9 cellular contexts compared by ENCODE assay signal in the genomic region with DNA sequence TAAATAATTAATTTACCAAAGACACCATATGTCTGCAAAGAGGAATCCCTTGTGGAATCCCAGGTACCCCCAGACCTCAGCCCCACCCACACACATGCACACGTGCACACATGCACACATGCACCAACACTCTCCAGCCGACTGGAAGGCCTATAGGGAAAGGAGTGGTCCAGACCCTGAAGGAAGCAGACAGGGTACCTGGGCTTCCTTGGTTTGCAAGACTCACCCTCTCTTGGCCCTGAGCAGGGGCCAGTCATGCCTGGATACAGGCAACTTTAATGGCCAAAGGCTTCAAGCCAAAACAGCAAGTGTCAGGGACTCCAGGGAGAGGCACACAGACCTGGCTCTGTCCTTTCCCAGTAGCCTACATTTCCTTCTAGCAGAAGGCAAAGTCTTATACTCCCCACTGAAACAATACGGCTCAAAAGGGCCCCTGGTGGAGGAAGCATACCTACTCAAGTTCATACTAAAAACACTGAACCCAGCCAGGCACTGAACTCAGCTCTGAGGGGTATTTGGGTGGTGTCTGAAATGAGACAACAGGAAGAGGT. TPM values are rescaled to one million over a fixed set of nuclear protein-coding genes. Genes with fewer than 3 reads are reported as not detected.
DNase-seq lines count a peak whose midpoint lies in the region; ATAC-seq, FAIRE-seq and TF ChIP-seq lines count a peak whose summit lies in the region.
"Had no signal": no experiment of that assay in that cellular context is flagged by ENCODE, and none has a peak within 500 bp of the region (broad histone marks: within the 10 kb centered on the region; RNA-seq: fewer than 3 reads in every experiment).

No MANE protein-coding gene starts in this region.

- FAIRE-seq in frontal cortex (lab: Jason Lieb, UNC), result no peak

- H4K20me1 ChIP-seq in PC-3 (ENCODE audit: low read length), result no peaks in the 10 kb centered on the region

- peak; percentile 6 to 10 for ATAC-seq in activated T-cell treated with anti-CD3 and anti-CD28 coated beads, Interleukin-2, amount 50 U/mL, for 4 hours
- peak; percentile 30 for ATAC-seq in HG02571 (IDR thresholded peaks at IDR 0.05; ENCODE audit: unreplicated experiment)
- peak; percentile 32 for ATAC-seq in PC-3

- H3K36me3 ChIP-seq in PC-3 (ENCODE audit: low read depth, low read length) (no peaks in the 10 kb centered on the region; the same call in 1 of the 2 replicates), sigmoid colon (peaks cover 0 to 38% (median 0%) of the 10 kb centered on the region in 4 donors)

- H3K27me3 ChIP-seq in PC-3 (ENCODE audit: low read length) (no peaks in the 10 kb centered on the region), sigmoid colon (no peaks in the 10 kb centered on the region)

- no peak for DNase-seq in activated T-cell treated with anti-CD3 and anti-CD28 coated beads, Interleukin-2, amount 50 U/mL, for 4 hours
- DNase-seq in activated T-cell treated with anti-CD3 and anti-CD28 coated beads for 4 hours (no peak), PC-3 (no peak), sigmoid colon (peak; percentile 46), NCI-H146 (lab: John Stamatoyannopoulos, UW) (no peak), NCI-H510A treated with DMSO at 0.1 percent for 48 hours (lab: John Stamatoyannopoulos, UW) (no peak), frontal cortex (ENCODE audit: low spot score in 2 of 2) (no peak)

- TF ChIP-seq CTCF in PC-3 (conservative IDR thresholded peaks at IDR 0.05; ENCODE audit: low read depth, low read length) (no peak), sigmoid colon (IDR thresholded peaks at IDR 0.05) (no peak)

- H3K27ac ChIP-seq in PC-3 (ENCODE audit: low read length), result no peak overlapping the region
- peak overlapping the region in 1 of 4 donors; percentile 33 for H3K27ac ChIP-seq in sigmoid colon

- H3K9me2 ChIP-seq in PC-3 (replicated peaks; ENCODE audit: low read length), result no peaks in the 10 kb centered on the region

- no peak for TF ChIP-seq POLR2A in sigmoid colon (IDR thresholded peaks at IDR 0.05)

- peak overlapping the region; percentile 53; the same call in 1 of the 2 replicates for H3K4me2 ChIP-seq in PC-3 (ENCODE audit: low read length)

- no peak overlapping the region for H3K4me3 ChIP-seq in PC-3 (ENCODE audit: low read length)
- H3K4me3 ChIP-seq in sigmoid colon, result no peak overlapping the region

- no TSS peak for BruUV-seq in PC-3 (replicated peaks; lab: Mats Ljungman, UMichigan)

- no peak overlapping the region for H3K9ac ChIP-seq in PC-3 (ENCODE audit: low read length)

- CTCF ChIA-PET in PC-3 (lab: Charles Lee), result interaction anchor here (0.5 to 1.5 kb wide), 6 partner anchors 14 to 184 kb away, joined by 3 to 12 read pairs (median 4); a partner anchor contains a TSS

- H3F3A ChIP-seq in PC-3 (ENCODE audit: low read length, unreplicated experiment), result no peaks in the 10 kb centered on the region

- TF ChIP-seq EP300 in sigmoid colon (IDR thresholded peaks at IDR 0.05), result no peak

- no peaks in the 10 kb centered on the region for H3K9me3 Mint-ChIP-seq in activated T-cell treated with anti-CD3 and anti-CD28 coated beads, Interleukin-2, amount 50 U/mL, for 4 hours
- H3K9me3 Mint-ChIP-seq: nephron progenitor cell had no signal

- H3K9me3 ChIP-seq in PC-3 (ENCODE audit: low read length) (no peaks in the 10 kb centered on the region), sigmoid colon (no peaks in the 10 kb centered on the region)

- 35 to 56% methylated on average over 3 of the region's 3 CpGs for WGBS in sigmoid colon, 2 donors

- peaks cover 14% of the 10 kb centered on the region; the same call in 1 of the 2 replicates for H3K4me1 ChIP-seq in PC-3 (ENCODE audit: insufficient read depth, low read length)
- peaks cover 0 to 11% (median 7%) of the 10 kb centered on the region in 4 donors for H3K4me1 ChIP-seq in sigmoid colon

- H3K36me3 Mint-ChIP-seq in activated T-cell treated with anti-CD3 and anti-CD28 coated beads, Interleukin-2, amount 50 U/mL, for 4 hours (ENCODE audit: insufficient read depth), result peaks cover 7% of the 10 kb centered on the region

- H3K4me3 Mint-ChIP-seq in activated T-cell treated with anti-CD3 and anti-CD28 coated beads, Interleukin-2, amount 50 U/mL, for 4 hours, result no peak overlapping the region
- H3K4me3 Mint-ChIP-seq: nephron progenitor cell had no signal

- H2AFZ ChIP-seq in PC-3 (ENCODE audit: low read length), result 0 out of 2 replicates have a peak overlapping the region, but pooled peaks have one; percentile 58

- no peaks in the 10 kb centered on the region for H3K79me2 ChIP-seq in PC-3 (ENCODE audit: low read length)

- POLR2A ChIA-PET in PC-3 (lab: Charles Lee; ENCODE audit: unreplicated experiment), result no interaction called here

- peaks cover 38% of the 10 kb centered on the region for H3K4me1 Mint-ChIP-seq in activated T-cell treated with anti-CD3 and anti-CD28 coated beads, Interleukin-2, amount 50 U/mL, for 4 hours (ENCODE audit: low read depth)

- H3K27me3 Mint-ChIP-seq in activated T-cell treated with anti-CD3 and anti-CD28 coated beads, Interleukin-2, amount 50 U/mL, for 4 hours (ENCODE audit: low read depth), result no peaks in the 10 kb centered on the region

- intact Hi-C loops in PC-3 (cut with micrococcal nuclease), result loop anchor here (1.0 to 10.0 kb wide), 3 partner anchors 76 to 270 kb away; no protein-coding TSS in a partner anchor
- intact Hi-C loops in sigmoid colon (cut with DNase I), result loop anchor here (1.0 kb wide), 1 partner anchor 113 kb away; no protein-coding TSS in a partner anchor

RNA-seq across cellular contexts. Expression of a gene that starts 8.8 kb away (rescaled TPM):
- total RNA-seq in activated T-cell treated with anti-CD3 and anti-CD28 coated beads, Interleukin-2, amount 50 U/mL, for 4 hours, result 1 to 10 TPM; 4.7 to 5.7 (median 5.1) TPM
- total RNA-seq in PC-3 (2014; rRNA removed) (32.0 and 34.2 TPM in 2 replicates), sigmoid colon (100 to 1,000 TPM; 127 to 186 (median 174) TPM), frontal cortex (18.3 TPM)
- 100 to 1,000 TPM in 1 of 3 donors, 10 to 100 TPM in 2; 15.3 to 107 (median 16.8) TPM for polyA plus RNA-seq in sigmoid colon

RNA-seq across cellular contexts. Expression of a gene that starts 9.0 kb away (rescaled TPM):
- total RNA-seq in activated T-cell treated with anti-CD3 and anti-CD28 coated beads, Interleukin-2, amount 50 U/mL, for 4 hours, result 10 to 100 TPM; 67.4 to 87.5 (median 79.8) TPM
- total RNA-seq in PC-3 (2014; rRNA removed) (1.0 and 1.1 TPM in 2 replicates), sigmoid colon (10 to 100 TPM in 1 of 4 donors, 1 to 10 TPM in 3; 1.6 to 14.5 (median 4.2) TPM), frontal cortex (4.1 TPM)
- polyA plus RNA-seq in sigmoid colon, result 10 to 100 TPM in 1 of 3 donors, under 1 TPM in 1, not detected in 1; 0.60 to 20.9 TPM

Comparison
In these comparisons a context has a peak if more than half of its experiments do, and no peak if none do; other contexts are left out.
1. RNA of a gene that starts 9.0 kb away (total RNA-seq): 67.4 to 87.5 TPM in activated T-cell treated with anti-CD3 and anti-CD28 coated beads, Interleukin-2, amount 50 U/mL, for 4 hours; 1.6 to 14.5 TPM in sigmoid colon, 4.1 TPM in frontal cortex (single experiment) and 1.0 to 1.1 TPM in PC-3; every median in the first group is over 4 times any median in the second.
2. Peak in every context shown above with its lines, with median percentiles within 50 percentile points of each other: ATAC-seq.